Comparison of ENCODE assay signal across 13 cellular contexts in genomic region chr13:95153647-95154405, GRCh38.
A peak's percentile ranks its signal among the peaks of the same experiment; 100 is the strongest.
DNase-seq lines count a peak whose midpoint lies in the region; ATAC-seq lines count a peak whose summit lies in the region.
"Had no signal": no experiment of that assay in that cellular context is flagged by ENCODE, and none has a peak within 500 bp of the region (broad histone marks: within the 10 kb centered on the region; RNA-seq: fewer than 3 reads in every experiment).

No MANE protein-coding gene starts in this region.

- peaks cover 7% of the 10 kb centered on the region for H3K36me3 Mint-ChIP-seq in activated T-helper 2 cell treated with anti-CD3 and anti-CD28 coated beads, Interferon-gamma antibody, Interleukin-2, Interleukin-4, amounts not matched to agents 10 μg/mL and 5 μg/mL and 100 μg/mL, durations not matched to agents 14 hours and 24 hours and 36 hours (ENCODE audit: low read depth)
- H3K36me3 Mint-ChIP-seq in activated CD4-positive, alpha-beta T cell treated with anti-CD3 and anti-CD28 coated beads, Interleukin-2, amount 10 ng/mL, durations not matched to agents 7 days and 5 days (ENCODE audit: low read depth) = no peaks in the 10 kb centered on the region

- peaks cover 23% of the 10 kb centered on the region for H3K4me1 ChIP-seq in ACC112 (ENCODE audit: control insufficient read depth, insufficient read depth, low read length, unreplicated experiment)
- H3K4me1 ChIP-seq: body of pancreas had no signal

- no peak for ATAC-seq in HG03108 (IDR thresholded peaks at IDR 0.05; ENCODE audit: unreplicated experiment)
- ATAC-seq: body of pancreas had no signal

- CTCF ChIA-PET in activated CD4-positive, alpha-beta T cell treated with anti-CD3 and anti-CD28 coated beads, Interleukin-2, amount 10 ng/mL, durations not matched to agents 7 days and 5 days (lab: Charles Lee) = interaction anchor here (1.0 kb wide), 2 partner anchors 11 to 131 kb away, joined by 3 read pairs; no protein-coding TSS in a partner anchor

- POLR2A ChIA-PET in activated CD4-positive, alpha-beta T cell treated with anti-CD3 and anti-CD28 coated beads, Interleukin-2, amount 10 ng/mL, durations not matched to agents 7 days and 5 days (lab: Charles Lee) = no interaction called here

- H3K4me3 Mint-ChIP-seq in activated T-helper 2 cell treated with anti-CD3 and anti-CD28 coated beads, Interferon-gamma antibody, Interleukin-2, Interleukin-4, amounts not matched to agents 10 μg/mL and 5 μg/mL and 100 μg/mL, durations not matched to agents 14 hours and 24 hours and 36 hours (ENCODE audit: low read depth) = no peak overlapping the region
- no peak overlapping the region for H3K4me3 Mint-ChIP-seq in activated CD4-positive, alpha-beta T cell treated with anti-CD3 and anti-CD28 coated beads, Interleukin-2, amount 10 ng/mL, durations not matched to agents 7 days and 5 days
- H3K4me3 Mint-ChIP-seq: B cell had no signal

- peak overlapping the region; percentile 89 for H3K27ac ChIP-seq in ACC112 (ENCODE audit: low read depth, low read length)
- H3K27ac ChIP-seq: body of pancreas, esophagus muscularis mucosa had no signal

- no peaks in the 10 kb centered on the region for H3K27me3 Mint-ChIP-seq in activated T-helper 2 cell treated with anti-CD3 and anti-CD28 coated beads, Interferon-gamma antibody, Interleukin-2, Interleukin-4, amounts not matched to agents 10 μg/mL and 5 μg/mL and 100 μg/mL, durations not matched to agents 14 hours and 24 hours and 36 hours (ENCODE audit: low read depth)
- H3K27me3 Mint-ChIP-seq in activated CD4-positive, alpha-beta T cell treated with anti-CD3 and anti-CD28 coated beads, Interleukin-2, amount 10 ng/mL, durations not matched to agents 7 days and 5 days = no peaks in the 10 kb centered on the region
- H3K27me3 Mint-ChIP-seq: B cell had no signal

- no peaks in the 10 kb centered on the region for H3K36me3 ChIP-seq in ACC112 (ENCODE audit: insufficient read depth, low read length)
- H3K36me3 ChIP-seq: esophagus muscularis mucosa had no signal

- intact Hi-C loops in activated T-helper 2 cell treated with anti-CD3 and anti-CD28 coated beads, Interferon-gamma antibody, Interleukin-2, Interleukin-4, amounts not matched to agents 10 μg/mL and 5 μg/mL and 100 μg/mL, durations not matched to agents 14 hours and 24 hours and 36 hours (cut with micrococcal nuclease) = loop anchor here (1.0 to 10.0 kb wide), 5 partner anchors 23 to 489 kb away; partner anchors contain the start of gene SOX21

- H3K27ac Mint-ChIP-seq in activated T-helper 2 cell treated with anti-CD3 and anti-CD28 coated beads, Interferon-gamma antibody, Interleukin-2, Interleukin-4, amounts not matched to agents 10 μg/mL and 5 μg/mL and 100 μg/mL, durations not matched to agents 14 hours and 24 hours and 36 hours = peak overlapping the region; percentile 15
- no peak overlapping the region for H3K27ac Mint-ChIP-seq in activated CD4-positive, alpha-beta T cell treated with anti-CD3 and anti-CD28 coated beads, Interleukin-2, amount 10 ng/mL, durations not matched to agents 7 days and 5 days
- H3K27ac Mint-ChIP-seq: B cell had no signal

- peaks cover 26% of the 10 kb centered on the region for H3K4me1 Mint-ChIP-seq in activated T-helper 2 cell treated with anti-CD3 and anti-CD28 coated beads, Interferon-gamma antibody, Interleukin-2, Interleukin-4, amounts not matched to agents 10 μg/mL and 5 μg/mL and 100 μg/mL, durations not matched to agents 14 hours and 24 hours and 36 hours (ENCODE audit: low read depth)
- peaks cover 3% of the 10 kb centered on the region for H3K4me1 Mint-ChIP-seq in activated CD4-positive, alpha-beta T cell treated with anti-CD3 and anti-CD28 coated beads, Interleukin-2, amount 10 ng/mL, durations not matched to agents 7 days and 5 days
- H3K4me1 Mint-ChIP-seq: B cell had no signal

- H3K79me2 ChIP-seq in ACC112 (ENCODE audit: control insufficient read depth, insufficient read depth, low read length, unreplicated experiment) = no peaks in the 10 kb centered on the region

- peak overlapping the region; percentile 56 for H3K4me3 ChIP-seq in ACC112 (ENCODE audit: low read depth, low read length)
- H3K4me3 ChIP-seq: body of pancreas, esophagus muscularis mucosa had no signal

- peak overlapping the region; percentile 66 for H2AFZ ChIP-seq in ACC112 (ENCODE audit: low read length, unreplicated experiment)

- no peaks in the 10 kb centered on the region for H3K9me3 Mint-ChIP-seq in activated T-helper 2 cell treated with anti-CD3 and anti-CD28 coated beads, Interferon-gamma antibody, Interleukin-2, Interleukin-4, amounts not matched to agents 10 μg/mL and 5 μg/mL and 100 μg/mL, durations not matched to agents 14 hours and 24 hours and 36 hours
- no peaks in the 10 kb centered on the region for H3K9me3 Mint-ChIP-seq in activated CD4-positive, alpha-beta T cell treated with anti-CD3 and anti-CD28 coated beads, Interleukin-2, amount 10 ng/mL, durations not matched to agents 7 days and 5 days

- DNase-seq in MV-4-11 (lab: John Stamatoyannopoulos, UW) (peak; percentile 58), fibroblast of the conjunctiva (ENCODE audit: low read depth) (peak; percentile 6), SW 1271 (lab: John Stamatoyannopoulos, UW) (no peak)
- no peak for DNase-seq in activated T-helper 2 cell treated with anti-CD3 and anti-CD28 coated beads, Interferon-gamma antibody, Interleukin-2, Interleukin-4, amounts not matched to agents 10 μg/mL and 5 μg/mL and 100 μg/mL, durations not matched to agents 14 hours and 24 hours and 36 hours (ENCODE audit: low spot score)
- no peak for DNase-seq in activated CD4-positive, alpha-beta T cell treated with anti-CD3 and anti-CD28 coated beads, Interleukin-2, amount 10 ng/mL, durations not matched to agents 7 days and 5 days
- DNase-seq in activated CD8-positive, alpha-beta memory T cell treated with anti-CD3 and anti-CD28 coated beads, Interleukin-2, amount 50 U/mL, for 48 hours = no peak
- DNase-seq: body of pancreas; stimulated activated CD4-positive, alpha-beta T cell treated with anti-CD3 and anti-CD28 coated beads, Interleukin-4, amount 100 ng/mL, for 1 hour; substantia nigra had no signal

- H3K27me3 ChIP-seq in ACC112 (ENCODE audit: insufficient read depth, low read length) = no peaks in the 10 kb centered on the region
- H3K27me3 ChIP-seq: body of pancreas, esophagus muscularis mucosa had no signal

Comparison
In these comparisons a context has a peak if more than half of its experiments do, and no peak if none do; other contexts are left out.
1. DNase-seq: peak in MV-4-11 (single experiment) and fibroblast of the conjunctiva (single experiment); none in activated T-helper 2 cell treated with anti-CD3 and anti-CD28 coated beads, Interferon-gamma antibody, Interleukin-2, Interleukin-4, amounts not matched to agents 10 μg/mL and 5 μg/mL and 100 μg/mL, durations not matched to agents 14 hours and 24 hours and 36 hours (single experiment), SW 1271 (0 of 2), activated CD4-positive, alpha-beta T cell treated with anti-CD3 and anti-CD28 coated beads, Interleukin-2, amount 10 ng/mL, durations not matched to agents 7 days and 5 days (single experiment) and activated CD8-positive, alpha-beta memory T cell treated with anti-CD3 and anti-CD28 coated beads, Interleukin-2, amount 50 U/mL, for 48 hours (single experiment).